In the genomic region with DNA sequence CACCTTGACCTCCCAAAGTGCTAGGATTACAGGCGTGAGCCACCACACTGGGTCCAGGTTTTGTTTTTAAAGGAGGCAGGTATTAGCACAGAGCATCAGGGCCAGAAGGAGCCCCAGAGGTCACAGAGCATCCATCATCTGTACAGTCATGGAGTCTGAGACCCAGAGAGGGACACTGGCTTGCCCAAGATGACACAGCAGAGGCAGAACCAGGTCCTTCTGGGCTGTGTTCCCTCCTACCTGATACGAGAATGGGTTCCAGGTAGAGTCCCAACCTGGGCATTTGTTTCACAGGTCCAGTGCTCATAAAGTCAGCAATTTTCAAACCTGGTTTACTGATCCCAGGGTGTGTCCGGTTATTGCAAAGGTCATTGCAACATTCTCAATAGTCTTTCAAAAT, we compare ENCODE assay signal across 25 cellular contexts. TPM values are rescaled to one million over a fixed set of nuclear protein-coding genes. Genes with fewer than 3 reads are reported as not detected.
DNase-seq lines count a peak whose midpoint lies in the region; ATAC-seq lines count a peak whose summit lies in the region.
"Had no signal": no experiment of that assay in that cellular context is flagged by ENCODE, and none has a peak within 500 bp of the region (broad histone marks: within the 10 kb centered on the region; RNA-seq: fewer than 3 reads in every experiment).

No MANE protein-coding gene starts in this region.

- ATAC-seq in activated T-helper 17 cell treated with anti-CD3 and anti-CD28 coated beads, Interleukin-2, amount 50 U/mL, for 72 hours (replicated peaks) = no peak
- ATAC-seq in left colon = peak; percentile 20
- ATAC-seq: activated CD4-positive, alpha-beta T cell treated with anti-CD3 and anti-CD28 coated beads for 36 hours; activated T-cell treated with anti-CD3 and anti-CD28 coated beads, Interleukin-2, amount 50 U/mL, for 72 hours had no signal

- peaks cover 73% of the 10 kb centered on the region for H3K4me1 Mint-ChIP-seq in activated CD4-positive, alpha-beta T cell treated with anti-CD3 and anti-CD28 coated beads, Interleukin-2, amount 10 ng/mL, durations not matched to agents 24 days and 14 days
- H3K4me1 Mint-ChIP-seq in activated T-helper 17 cell treated with anti-CD3 and anti-CD28 coated beads, Interleukin-2, amount 50 U/mL, for 72 hours = peaks cover 59% of the 10 kb centered on the region

- H3K27me3 ChIP-seq in thymus (ENCODE audit: control insufficient read depth, insufficient read depth) = no peaks in the 10 kb centered on the region
- H3K27me3 ChIP-seq in MG63 = no peaks in the 10 kb centered on the region

- peaks cover 10% of the 10 kb centered on the region for H3K4me1 ChIP-seq in thymus (ENCODE audit: control insufficient read depth, insufficient read depth, low read length)
- H3K4me1 ChIP-seq: Caco-2 had no signal

- no peaks in the 10 kb centered on the region for H3K27me3 Mint-ChIP-seq in activated CD4-positive, alpha-beta T cell treated with anti-CD3 and anti-CD28 coated beads, Interleukin-2, amount 10 ng/mL, durations not matched to agents 24 days and 14 days
- H3K27me3 Mint-ChIP-seq in activated T-helper 17 cell treated with anti-CD3 and anti-CD28 coated beads, Interleukin-2, amount 50 U/mL, for 72 hours = no peaks in the 10 kb centered on the region
- H3K27me3 Mint-ChIP-seq: activated CD4-positive, alpha-beta T cell treated with anti-CD3 and anti-CD28 coated beads for 36 hours had no signal

- no peak overlapping the region for H3K4me3 Mint-ChIP-seq in activated CD4-positive, alpha-beta T cell treated with anti-CD3 and anti-CD28 coated beads, Interleukin-2, amount 10 ng/mL, durations not matched to agents 24 days and 14 days
- peak overlapping the region; percentile 26 for H3K4me3 Mint-ChIP-seq in activated T-helper 17 cell treated with anti-CD3 and anti-CD28 coated beads, Interleukin-2, amount 50 U/mL, for 72 hours
- H3K4me3 Mint-ChIP-seq: activated CD4-positive, alpha-beta T cell treated with anti-CD3 and anti-CD28 coated beads for 36 hours; activated T-cell treated with anti-CD3 and anti-CD28 coated beads, Interleukin-2, amount 50 U/mL, for 72 hours had no signal

- peak; percentile 56 for DNase-seq in activated CD4-positive, alpha-beta T cell treated with anti-CD3 and anti-CD28 coated beads, Interleukin-2, amount 10 ng/mL, durations not matched to agents 24 days and 14 days
- no peak for DNase-seq in activated CD4-positive, alpha-beta T cell treated with anti-CD3 and anti-CD28 coated beads for 1 hour
- DNase-seq in left colon (peak in 1 of 2 donors; percentile 30), NCI-H226 (no peak), NCI-H69 (lab: John Stamatoyannopoulos, UW) (no peak), MG63 (no peak)
- DNase-seq: activated CD4-positive, alpha-beta T cell treated with anti-CD3 and anti-CD28 coated beads for 36 hours; activated naive CD4-positive, alpha-beta T cell treated with anti-CD3 and anti-CD28 coated beads, Interleukin-2, amount 50 U/mL, for 16 hours; activated T-cell treated with anti-CD3 and anti-CD28 coated beads, Interleukin-2, amount 50 U/mL, for 72 hours; anterior cingulate cortex; Caco-2; central memory CD4-positive, alpha-beta T cell; DND-41; effector CD8-positive, alpha-beta T cell; hypothalamus; NCI-H1092 treated with DMSO at 0.1 percent for 48 hours; NCI-H2029 treated with DMSO at 0.1 percent for 48 hours; NCI-H446 treated with DMSO at 0.1 percent for 48 hours; stimulated activated CD4-positive, alpha-beta T cell treated with anti-CD3 and anti-CD28 coated beads, Interleukin-4, amount 100 ng/mL, for 24 hours; stimulated activated naive CD4-positive, alpha-beta T cell treated with Interleukin-2 at 50 U/mL for 16 hours; trophoblast cell had no signal

- no peak overlapping the region for H3K27ac Mint-ChIP-seq in activated CD4-positive, alpha-beta T cell treated with anti-CD3 and anti-CD28 coated beads, Interleukin-2, amount 10 ng/mL, durations not matched to agents 24 days and 14 days
- peak overlapping the region; percentile 27 for H3K27ac Mint-ChIP-seq in activated T-helper 17 cell treated with anti-CD3 and anti-CD28 coated beads, Interleukin-2, amount 50 U/mL, for 72 hours
- H3K27ac Mint-ChIP-seq: activated CD4-positive, alpha-beta T cell treated with anti-CD3 and anti-CD28 coated beads for 36 hours; activated T-cell treated with anti-CD3 and anti-CD28 coated beads, Interleukin-2, amount 50 U/mL, for 72 hours had no signal

- H3K9me3 Mint-ChIP-seq in activated CD4-positive, alpha-beta T cell treated with anti-CD3 and anti-CD28 coated beads, Interleukin-2, amount 10 ng/mL, durations not matched to agents 24 days and 14 days = no peaks in the 10 kb centered on the region
- no peaks in the 10 kb centered on the region for H3K9me3 Mint-ChIP-seq in activated T-helper 17 cell treated with anti-CD3 and anti-CD28 coated beads, Interleukin-2, amount 50 U/mL, for 72 hours
- H3K9me3 Mint-ChIP-seq: activated T-cell treated with anti-CD3 and anti-CD28 coated beads, Interleukin-2, amount 50 U/mL, for 72 hours had no signal

- H3K36me3 Mint-ChIP-seq in activated CD4-positive, alpha-beta T cell treated with anti-CD3 and anti-CD28 coated beads, Interleukin-2, amount 10 ng/mL, durations not matched to agents 24 days and 14 days (ENCODE audit: low read depth) = peaks cover 10% of the 10 kb centered on the region
- H3K36me3 Mint-ChIP-seq in activated T-helper 17 cell treated with anti-CD3 and anti-CD28 coated beads, Interleukin-2, amount 50 U/mL, for 72 hours (ENCODE audit: low read depth) = peaks cover 45% of the 10 kb centered on the region

- H3K9me3 ChIP-seq in thymus (ENCODE audit: control insufficient read depth) (no peaks in the 10 kb centered on the region), MG63 (no peaks in the 10 kb centered on the region)
- H3K9me3 ChIP-seq: Caco-2 had no signal

- H3K36me3 ChIP-seq in thymus (ENCODE audit: control insufficient read depth, insufficient read depth) (no peaks in the 10 kb centered on the region), MG63 (no peaks in the 10 kb centered on the region)

- intact Hi-C loops in activated CD4-positive, alpha-beta T cell treated with anti-CD3 and anti-CD28 coated beads, Interleukin-2, amount 10 ng/mL, durations not matched to agents 24 days and 14 days (cut with micrococcal nuclease) = no loop called here
- intact Hi-C loops in left colon (cut with DNase I, micrococcal nuclease) = no loop called here

- H3K4me3 ChIP-seq in thymus (ENCODE audit: low read length) (no peak overlapping the region), MG63 (no peak overlapping the region)
- H3K4me3 ChIP-seq: lung had no signal

- 97% methylated on average over 3 of the region's 3 CpGs for WGBS in thymus

- peak overlapping the region; percentile 9 for H3K27ac ChIP-seq in thymus (ENCODE audit: low read depth)
- H3K27ac ChIP-seq: RWPE1 had no signal

RNA-seq across cellular contexts. Expression of a gene that starts 7.9 kb away (rescaled TPM):
- 21.8 and 22.7 TPM in 2 replicates for total RNA-seq in activated CD4-positive, alpha-beta T cell treated with anti-CD3 and anti-CD28 coated beads, Interleukin-2, amount 10 ng/mL, durations not matched to agents 24 days and 14 days
- total RNA-seq in activated T-helper 17 cell treated with anti-CD3 and anti-CD28 coated beads, Interleukin-2, amount 50 U/mL, for 72 hours = 100 to 1,000 TPM in 1 of 2 donors, 10 to 100 TPM in 1; 32.5 to 130 TPM
- total RNA-seq in left colon = 100 to 1,000 TPM; 134 to 154 TPM
- polyA plus RNA-seq in thymus = 44.1 TPM
- 13.0 and 15.7 TPM in 2 replicates for total RNA-seq in MG63 (2014; rRNA removed; shearing (Covaris generic); ENCODE audit: low replicate concordance)
